ENCODE assay signal across 7 cellular contexts in genomic region chr14:100494645-100495044, GRCh38.
"Had no signal": no experiment of that assay in that cellular context is flagged by ENCODE, and none has a peak within 500 bp of the region (broad histone marks: within the 10 kb centered on the region; RNA-seq: fewer than 3 reads in every experiment).

No MANE protein-coding gene starts in this region.

- H3K4me3 ChIP-seq: GM23338 had no signal

- ATAC-seq: GM23338, HepG2 had no signal

- H3K27ac ChIP-seq: HL-60 had no signal

- DNase-seq: H9, HCEC 1CT had no signal

- FAIRE-seq: H1, H54, HepG2 had no signal
